1 cellular context compared by ENCODE assay signal in genomic region chr13:39259371-39259770, GRCh38.
A peak's percentile ranks its signal among the peaks of the same experiment; 100 is the strongest.
TF ChIP-seq lines count a peak whose summit lies in the region.

No MANE protein-coding gene starts in this region.

TF ChIP-seq in GM12878, 131 proteins besides CTCF, POLR2A, EP300 and RAD21 (continued from another document):
- TF ChIP-seq PRDM15 (CRISPR knock-in tag; IDR thresholded peaks at IDR 0.05) (no peak), ZBTB4 (CRISPR knock-in tag; IDR thresholded peaks at IDR 0.05) (no peak), JUND (IDR thresholded peaks at IDR 0.05; ENCODE audit: low read depth, low read length) (no peak), ZBED1 (IDR thresholded peaks at IDR 0.05; ENCODE audit: borderline replicate concordance) (no peak), SMC3 (IDR thresholded peaks at IDR 0.05; ENCODE audit: borderline replicate concordance, low read length) (no peak), POLR2AphosphoS5 (IDR thresholded peaks at IDR 0.05; ENCODE audit: low read length) (no peak), IKZF2 (IDR thresholded peaks at IDR 0.05) (peak; percentile 52 to 61; a peak in 3 of 4 replicates), POU2F2 (IDR thresholded peaks at IDR 0.05; ENCODE audit: borderline replicate concordance, low read depth, low read length) (no peak), SIX5 (IDR thresholded peaks at IDR 0.05; ENCODE audit: low read depth, low read length, severe bottlenecking) (no peak), ZBTB11 (CRISPR knock-in tag; IDR thresholded peaks at IDR 0.05) (no peak), ZSCAN29 (IDR thresholded peaks at IDR 0.05) (no peak), NR2C1 (IDR thresholded peaks at IDR 0.05) (no peak), E2F8 (IDR thresholded peaks at IDR 0.05; ENCODE audit: low read depth, partially characterized antibody) (no peak), SP1 (IDR thresholded peaks at IDR 0.05; ENCODE audit: low read depth, low read length) (no peak), BCL3 (IDR thresholded peaks at IDR 0.05; ENCODE audit: borderline replicate concordance, insufficient read depth, low read depth, low read length, poor library complexity, severe bottlenecking) (no peak), GATAD2B (conservative IDR thresholded peaks at IDR 0.05; ENCODE audit: low read depth) (no peak), ZZZ3 (IDR thresholded peaks at IDR 0.05; ENCODE audit: control insufficient read depth, insufficient read length, low read depth) (no peak), MTA3 (IDR thresholded peaks at IDR 0.05; ENCODE audit: borderline replicate concordance, low read length) (no peak), NRF1 (conservative IDR thresholded peaks at IDR 0.05; ENCODE audit: low read depth, low read length) (no peak), RFX5 (IDR thresholded peaks at IDR 0.05; ENCODE audit: low read depth, low read length) (no peak), ZNF687 (IDR thresholded peaks at IDR 0.05) (no peak), SUZ12 (IDR thresholded peaks at IDR 0.05; ENCODE audit: unreplicated experiment) (no peak), MYC (IDR thresholded peaks at IDR 0.05; ENCODE audit: insufficient read depth, insufficient read length, insufficient replicate concordance, low read length, severe bottlenecking) (no peak), NR2F1 (conservative IDR thresholded peaks at IDR 0.05) (peak; percentile 43; the same call in 1 of the 2 replicates), PAX8 (IDR thresholded peaks at IDR 0.05) (no peak), USF2 (IDR thresholded peaks at IDR 0.05; ENCODE audit: borderline replicate concordance, low read depth, low read length) (no peak), MEF2B (IDR thresholded peaks at IDR 0.05; ENCODE audit: partially characterized antibody, poor library complexity, severe bottlenecking) (peak; percentile 19), SRF (IDR thresholded peaks at IDR 0.05; ENCODE audit: low read depth in 2 of 2, low read length in 2 of 2) (no peak), BRCA1 (IDR thresholded peaks at IDR 0.05; ENCODE audit: low read depth, low read length) (no peak), TAF1 (IDR thresholded peaks at IDR 0.05; ENCODE audit: borderline replicate concordance, low read depth, low read length) (no peak), TARDBP (IDR thresholded peaks at IDR 0.05; ENCODE audit: borderline replicate concordance) (no peak), SUPT20H (IDR thresholded peaks at IDR 0.05; ENCODE audit: borderline replicate concordance, control insufficient read depth, low read depth, low read length) (no peak), MXI1 (IDR thresholded peaks at IDR 0.05; ENCODE audit: low read depth, low read length) (no peak), ETV6 (conservative IDR thresholded peaks at IDR 0.05 in 1 of 2, IDR thresholded peaks at IDR 0.05 in 1 of 2; ENCODE audit: borderline replicate concordance in 1 of 2, low read depth in 1 of 2) (no peak)
